Comparison of ENCODE assay signal across 1 cellular context in genomic region chr1:248890549-248891498, GRCh38.
TF ChIP-seq lines count a peak whose summit lies in the region.

No MANE protein-coding gene starts in this region.

TF ChIP-seq in K562, 482 proteins besides CTCF, POLR2A, EP300 and RAD21 (continued from another document):
- TF ChIP-seq PURB (CRISPR knock-in tag; IDR thresholded peaks at IDR 0.05; ENCODE audit: low read depth), result no peak
- TF ChIP-seq HNRNPH1 (optimal IDR thresholded peaks at IDR 0.05; ENCODE audit: low read depth, low read length), result no peak
- no peak for TF ChIP-seq POLR2AphosphoS2 (IDR thresholded peaks at IDR 0.05; ENCODE audit: low read length)
- no peak for TF ChIP-seq ZNF511 (CRISPR knock-in tag; IDR thresholded peaks at IDR 0.05)
- TF ChIP-seq PHF20 (IDR thresholded peaks at IDR 0.05; ENCODE audit: partially characterized antibody), result no peak
- TF ChIP-seq SNIP1 (IDR thresholded peaks at IDR 0.05; ENCODE audit: low read depth), result no peak
- no peak for TF ChIP-seq ZNF77 (CRISPR knock-in tag; IDR thresholded peaks at IDR 0.05)
- no peak for TF ChIP-seq KLF6 (CRISPR knock-in tag; IDR thresholded peaks at IDR 0.05; ENCODE audit: borderline replicate concordance)
- TF ChIP-seq KDM4B (IDR thresholded peaks at IDR 0.05; ENCODE audit: borderline replicate concordance in 2 of 2, low read depth in 1 of 2), result no peak
- no peak for TF ChIP-seq GTF2B (IDR thresholded peaks at IDR 0.05; ENCODE audit: extremely low read depth, insufficient read length)
- TF ChIP-seq FOXJ2 (tag; IDR thresholded peaks at IDR 0.05), result no peak
- TF ChIP-seq SOX6 (IDR thresholded peaks at IDR 0.05), result no peak
- no peak for TF ChIP-seq HNRNPK (IDR thresholded peaks at IDR 0.05; ENCODE audit: low read depth, low read length, poor library complexity, severe bottlenecking)
- no peak for TF ChIP-seq KHSRP (IDR thresholded peaks at IDR 0.05)
- no peak for TF ChIP-seq ZBED1 (IDR thresholded peaks at IDR 0.05)
- no peak for TF ChIP-seq CBX8 (IDR thresholded peaks at IDR 0.05; ENCODE audit: borderline replicate concordance, extremely low read depth, low read depth, low read length, poor library complexity, severe bottlenecking)
- TF ChIP-seq ETS1 (conservative IDR thresholded peaks at IDR 0.05; ENCODE audit: control insufficient read depth, low read depth, low read length), result no peak
TF ChIP-seq in K562: peak in this region for 70.
